ENCODE assay signal across 8 cellular contexts in the genomic region with DNA sequence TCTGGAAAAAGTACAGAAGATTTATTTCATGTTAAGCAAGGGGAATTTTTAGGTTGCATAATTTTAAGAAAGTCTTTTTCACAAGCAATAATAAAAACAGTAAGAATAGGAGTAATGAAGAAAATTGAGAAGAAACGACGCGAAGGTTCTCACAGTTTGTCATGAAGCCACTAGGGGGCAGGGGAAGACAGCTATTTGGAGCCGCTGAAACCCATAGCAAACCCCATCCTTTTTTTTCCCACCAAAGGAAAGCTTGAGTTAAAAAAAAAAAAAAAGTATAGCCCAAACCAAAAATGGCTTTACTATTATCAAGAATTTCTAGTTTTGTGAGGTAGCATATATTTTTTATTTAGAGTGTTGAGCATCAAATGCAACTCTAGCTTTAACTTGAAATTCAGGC.
A peak's percentile ranks its signal among the peaks of the same experiment; 100 is the strongest.
DNase-seq lines count a peak whose midpoint lies in the region; ATAC-seq and TF ChIP-seq lines count a peak whose summit lies in the region.

No MANE protein-coding gene starts in this region.

- 0 to 1% methylated on average over 4 of the region's 4 CpGs for WGBS in tibial nerve, 2 donors

- POLR2A ChIA-PET in CD4-positive, alpha-beta T cell (lab: Charles Lee), result interaction anchor here (0.6 to 1.2 kb wide), 7 partner anchors 116 to 681 kb away, joined by 3 to 6 read pairs (median 3); a partner anchor contains a TSS
- POLR2A ChIA-PET in naive thymus-derived CD4-positive, alpha-beta T cell (lab: Charles Lee), result interaction anchor here (0.5 to 3.0 kb wide), 5 partner anchors 84 to 417 kb away, joined by 3 to 11 read pairs (median 4); no protein-coding TSS in a partner anchor

- H3K27me3 Mint-ChIP-seq in CD4-positive, alpha-beta T cell, result peaks cover 9% of the 10 kb centered on the region
- H3K27me3 Mint-ChIP-seq in naive thymus-derived CD4-positive, alpha-beta T cell, result peaks cover 7 to 61% (median 13%) of the 10 kb centered on the region in 5 donors

- H3K4me3 ChIP-seq in epithelial cell of esophagus (ENCODE audit: low read length), result no peak overlapping the region
- H3K4me3 ChIP-seq in naive thymus-derived CD4-positive, alpha-beta T cell (ENCODE audit: low read length), result no peak overlapping the region
- no peak overlapping the region for H3K4me3 ChIP-seq in tibial nerve

- H3K9me3 Mint-ChIP-seq in CD4-positive, alpha-beta T cell, result peaks cover 2% of the 10 kb centered on the region
- H3K9me3 Mint-ChIP-seq in naive thymus-derived CD4-positive, alpha-beta T cell, result peaks cover 0 to 13% (median 7%) of the 10 kb centered on the region in 11 donors

- TF ChIP-seq EP300 in tibial nerve (IDR thresholded peaks at IDR 0.05), result peak in 1 of 2 donors; percentile 23

- TF ChIP-seq CTCF in CD4-positive, alpha-beta T cell (IDR thresholded peaks at IDR 0.05), result peak; percentile 81
- peak; percentile 81 for TF ChIP-seq CTCF in epithelial cell of esophagus (IDR thresholded peaks at IDR 0.05; ENCODE audit: insufficient read depth, low read depth, low read length, missing control alignments)
- TF ChIP-seq CTCF in tibial nerve (IDR thresholded peaks at IDR 0.05), result peak; percentile 69 to 80 (median 75)

- H3K4me1 Mint-ChIP-seq in CD4-positive, alpha-beta T cell (ENCODE audit: low read depth), result no peaks in the 10 kb centered on the region
- H3K4me1 Mint-ChIP-seq in naive thymus-derived CD4-positive, alpha-beta T cell, result peaks cover 0 to 2% (median 0%) of the 10 kb centered on the region in 7 donors

- no peak overlapping the region for H3K27ac Mint-ChIP-seq in CD4-positive, alpha-beta T cell
- no peak overlapping the region for H3K27ac Mint-ChIP-seq in naive thymus-derived CD4-positive, alpha-beta T cell

- intact Hi-C loops in CD4-positive, alpha-beta T cell (cut with DNase I, micrococcal nuclease), result loop anchor here (1.0 to 10.0 kb wide), 7 partner anchors 115 to 959 kb away; a partner anchor contains a TSS
- intact Hi-C loops in naive thymus-derived CD4-positive, alpha-beta T cell (cut with micrococcal nuclease), result loop anchor here (1.0 to 10.0 kb wide), 12 partner anchors 57 to 959 kb away; a partner anchor contains a TSS

- TF ChIP-seq POLR2A in tibial nerve (IDR thresholded peaks at IDR 0.05), result no peak

- H3K9me3 ChIP-seq in CD4-positive, alpha-beta T cell (ENCODE audit: control insufficient read depth, low read length), result no peaks in the 10 kb centered on the region
- H3K9me3 ChIP-seq in naive thymus-derived CD4-positive, alpha-beta T cell (ENCODE audit: control insufficient read depth in 2 of 3, low read length in 3 of 3), result no peaks in the 10 kb centered on the region
- peaks cover 0 to 11% (median 2%) of the 10 kb centered on the region in 4 donors for H3K9me3 ChIP-seq in tibial nerve

- H3K36me3 Mint-ChIP-seq in CD4-positive, alpha-beta T cell (ENCODE audit: low read depth), result no peaks in the 10 kb centered on the region
- peaks cover 0 to 8% (median 6%) of the 10 kb centered on the region in 5 donors for H3K36me3 Mint-ChIP-seq in naive thymus-derived CD4-positive, alpha-beta T cell

- peak; percentile 71 for ATAC-seq in CD4-positive, alpha-beta T cell (ENCODE audit: poor library complexity)
- peak; percentile 69 for ATAC-seq in GM21576 (IDR thresholded peaks at IDR 0.05; ENCODE audit: unreplicated experiment)
- peak; percentile 77 for ATAC-seq in naive thymus-derived CD4-positive, alpha-beta T cell
- ATAC-seq in GM18502 (IDR thresholded peaks at IDR 0.05; ENCODE audit: poor library complexity, unreplicated experiment), result no peak

- peak in 9 of 10 experiments; percentile 10 to 40 (median 30) for DNase-seq in CD4-positive, alpha-beta T cell
- peak; percentile 72 for DNase-seq in NCI-H2171 (lab: John Stamatoyannopoulos, UW)
- peak; percentile 38 for DNase-seq in activated CD4-positive, CD25-positive, alpha-beta regulatory T cell treated with anti-CD3 and anti-CD28 coated beads, Interleukin-2, amount 50 U/mL, for 72 hours
- DNase-seq in epithelial cell of esophagus (ENCODE audit: low read depth), result peak; percentile 53
- peak in 7 of 9 donors; percentile 34 to 65 (median 56) for DNase-seq in naive thymus-derived CD4-positive, alpha-beta T cell
- peak in 1 of 2 donors; percentile 51 for DNase-seq in tibial nerve (ENCODE audit: low spot score in 2 of 2)

- CTCF ChIA-PET in CD4-positive, alpha-beta T cell (lab: Charles Lee), result interaction anchor here (0.6 to 4.1 kb wide), 8 partner anchors 17 to 423 kb away, joined by 3 to 36 read pairs (median 4); no protein-coding TSS in a partner anchor
- CTCF ChIA-PET in naive thymus-derived CD4-positive, alpha-beta T cell (lab: Charles Lee), result interaction anchor here (0.6 to 5.1 kb wide), 22 partner anchors 10 to 656 kb away, joined by 3 to 77 read pairs (median 4); a partner anchor contains a TSS

- H3K36me3 ChIP-seq in naive thymus-derived CD4-positive, alpha-beta T cell (ENCODE audit: control insufficient read depth in 2 of 3, insufficient read depth in 3 of 3, low read length in 3 of 3), result no peaks in the 10 kb centered on the region
- no peaks in the 10 kb centered on the region for H3K36me3 ChIP-seq in tibial nerve

- H3K27ac ChIP-seq in CD4-positive, alpha-beta T cell (ENCODE audit: low read depth, low read length), result no peak overlapping the region
- H3K27ac ChIP-seq in naive thymus-derived CD4-positive, alpha-beta T cell (ENCODE audit: low read depth, low read length), result no peak overlapping the region
- H3K27ac ChIP-seq in tibial nerve, result no peak overlapping the region

- H3K4me1 ChIP-seq in naive thymus-derived CD4-positive, alpha-beta T cell (ENCODE audit: control insufficient read depth in 2 of 2, insufficient read depth in 2 of 2, low read length in 2 of 2), result no peaks in the 10 kb centered on the region
- H3K4me1 ChIP-seq in tibial nerve, result no peaks in the 10 kb centered on the region

- H3K4me3 Mint-ChIP-seq in CD4-positive, alpha-beta T cell, result no peak overlapping the region
- no peak overlapping the region for H3K4me3 Mint-ChIP-seq in naive thymus-derived CD4-positive, alpha-beta T cell

- H3K27me3 ChIP-seq in CD4-positive, alpha-beta T cell (ENCODE audit: control insufficient read depth, insufficient read depth, low read length), result no peaks in the 10 kb centered on the region
- no peaks in the 10 kb centered on the region for H3K27me3 ChIP-seq in naive thymus-derived CD4-positive, alpha-beta T cell (ENCODE audit: control insufficient read depth in 2 of 2, insufficient read depth in 2 of 2, low read length in 2 of 2)
- H3K27me3 ChIP-seq in tibial nerve, result peaks cover 0 to 7% of the 10 kb centered on the region in 2 donors
